In genomic region chr17:28511858-28512461, GRCh38 we compare ENCODE assay signal across 27 cellular contexts. TPM values are rescaled to one million over a fixed set of nuclear protein-coding genes. Genes with fewer than 3 reads are reported as not detected.
DNase-seq lines count a peak whose midpoint lies in the region; ATAC-seq, FAIRE-seq and TF ChIP-seq lines count a peak whose summit lies in the region.
"Had no signal": no experiment of that assay in that cellular context is flagged by ENCODE, and none has a peak within 500 bp of the region (broad histone marks: within the 10 kb centered on the region; RNA-seq: fewer than 3 reads in every experiment).

No MANE protein-coding gene starts in this region.

- peaks cover 9% of the 10 kb centered on the region for H3K9me3 ChIP-seq in WERI-Rb-1 (ENCODE audit: severe bottlenecking)
- H3K9me3 ChIP-seq: MG63, SJCRH30 had no signal

- no peaks in the 10 kb centered on the region for H3K9me3 Mint-ChIP-seq in dendritic cell treated with granulocyte-macrophage colony-stimulating factor and Interleukin-4, amounts not matched to agents 40 ng/mL and 50 ng/mL, for 4 days

- ATAC-seq in GM21717 (IDR thresholded peaks at IDR 0.05; ENCODE audit: unreplicated experiment), result no peak
- no peak for ATAC-seq in GM19035 (IDR thresholded peaks at IDR 0.05; ENCODE audit: unreplicated experiment)
- ATAC-seq: A549, HCT116 had no signal

- FAIRE-seq in GM19239 (lab: Jason Lieb, UNC), result peak; percentile 39
- FAIRE-seq: A549, D721Med, H1, RCC 7860 had no signal

- H3K4me1 Mint-ChIP-seq in dendritic cell treated with granulocyte-macrophage colony-stimulating factor and Interleukin-4, amounts not matched to agents 40 ng/mL and 50 ng/mL, for 4 days (ENCODE audit: low read depth), result peaks cover 46% of the 10 kb centered on the region
- H3K4me1 Mint-ChIP-seq: B cell had no signal

- intact Hi-C loops in dendritic cell treated with granulocyte-macrophage colony-stimulating factor and Interleukin-4, amounts not matched to agents 40 ng/mL and 50 ng/mL, for 4 days (cut with micrococcal nuclease), result no loop called here

- peaks cover 36% of the 10 kb centered on the region for H3K27me3 Mint-ChIP-seq in dendritic cell treated with granulocyte-macrophage colony-stimulating factor and Interleukin-4, amounts not matched to agents 40 ng/mL and 50 ng/mL, for 4 days

- TF ChIP-seq CTCF in WERI-Rb-1 (IDR thresholded peaks at IDR 0.05; ENCODE audit: low read depth, low read length), result no peak

- no peak for DNase-seq in GM19239 (ENCODE audit: insufficient read length, low spot score)
- DNase-seq in NCI-H524 (lab: John Stamatoyannopoulos, UW), result peak; percentile 85 to 86
- peak; percentile 82 for DNase-seq in WERI-Rb-1
- no peak for DNase-seq in ureter (ENCODE audit: low spot score)
- no peak for DNase-seq in NCI-H2107 (lab: John Stamatoyannopoulos, UW)
- DNase-seq: EL, GF-D8, MG63, NCI-H1092, NCI-H1436, NCI-H187 treated with DMSO at 0.1 percent for 48 hours, NCI-H345, NCI-H69, SJCRH30, T-helper 1 cell had no signal

- H3K27ac Mint-ChIP-seq in dendritic cell treated with granulocyte-macrophage colony-stimulating factor and Interleukin-4, amounts not matched to agents 40 ng/mL and 50 ng/mL, for 4 days, result peak overlapping the region; percentile 16
- H3K27ac Mint-ChIP-seq: B cell, CD14-positive monocyte had no signal

- H3K4me3 Mint-ChIP-seq in dendritic cell treated with granulocyte-macrophage colony-stimulating factor and Interleukin-4, amounts not matched to agents 40 ng/mL and 50 ng/mL, for 4 days, result no peak overlapping the region
- H3K4me3 Mint-ChIP-seq: B cell, CD14-positive monocyte had no signal

- no peaks in the 10 kb centered on the region for H3K36me3 Mint-ChIP-seq in dendritic cell treated with granulocyte-macrophage colony-stimulating factor and Interleukin-4, amounts not matched to agents 40 ng/mL and 50 ng/mL, for 4 days (ENCODE audit: low read depth)
- H3K36me3 Mint-ChIP-seq: CD14-positive monocyte had no signal

- peak overlapping the region; percentile 56 for H3K27ac ChIP-seq in WERI-Rb-1
- H3K27ac ChIP-seq: A549, SJCRH30 had no signal

- H3K4me3 ChIP-seq in WERI-Rb-1 (ENCODE audit: low read depth, low read length), result no peak overlapping the region
- H3K4me3 ChIP-seq: A549, MG63, SJCRH30 had no signal

- no peaks in the 10 kb centered on the region for H3K36me3 ChIP-seq in WERI-Rb-1
- H3K36me3 ChIP-seq: MG63, SJCRH30 had no signal

- H3K27me3 ChIP-seq in WERI-Rb-1 (ENCODE audit: insufficient read depth, low read depth, severe bottlenecking), result no peaks in the 10 kb centered on the region
- H3K27me3 ChIP-seq: MG63 had no signal

RNA-seq across cellular contexts. Expression of gene FOXN1, which starts 5.8 kb away (rescaled TPM):
- total RNA-seq in ureter, result 1.5 TPM
- total RNA-seq: B cell, H1, LHCN-M2, OCI-LY7, SJCRH30 had no signal

RNA-seq across cellular contexts. Expression of gene SLC13A2, which starts 38.5 kb away (rescaled TPM):
- total RNA-seq in ureter, result 0.62 TPM
- total RNA-seq: B cell, H1, LHCN-M2, OCI-LY7, SJCRH30 had no signal

RNA-seq across cellular contexts. Expression of gene UNC119, which starts 40.5 kb away (rescaled TPM):
- 37.5 TPM for total RNA-seq in ureter

RNA-seq across cellular contexts. Expression of gene PIGS, which starts 59.4 kb away (rescaled TPM):
- total RNA-seq in ureter, result 52.9 TPM

Comparison
In these comparisons a context has a peak if more than half of its experiments do, and no peak if none do; other contexts are left out.
1. DNase-seq: peak in NCI-H524 (2 of 2) and WERI-Rb-1 (single experiment); none in GM19239 (single experiment), ureter (single experiment) and NCI-H2107 (single experiment).